ENCODE assay signal across 8 cellular contexts in genomic region chr5:110738503-110738811, GRCh38. TPM values are rescaled to one million over a fixed set of nuclear protein-coding genes. Genes with fewer than 3 reads are reported as not detected.
A peak's percentile ranks its signal among the peaks of the same experiment; 100 is the strongest.
DNase-seq lines count a peak whose midpoint lies in the region; ATAC-seq and TF ChIP-seq lines count a peak whose summit lies in the region.

No MANE protein-coding gene starts in this region.

- peak overlapping the region; percentile 51; the same call in 1 of the 2 replicates for H3K27ac Mint-ChIP-seq in GM23338
- H3K27ac Mint-ChIP-seq in dendritic cell treated with granulocyte-macrophage colony-stimulating factor and Interleukin-4, amounts not matched to agents 40 ng/mL and 50 ng/mL, for 4 days: peak overlapping the region; percentile 95

- no peaks in the 10 kb centered on the region for H3K9me2 ChIP-seq in GM23338 (ENCODE audit: insufficient read depth)
- H3K9me2 ChIP-seq in Karpas-422 (replicated peaks; ENCODE audit: insufficient read depth, low read length): no peaks in the 10 kb centered on the region

- H3K79me2 ChIP-seq in GM23338 (replicated peaks; ENCODE audit: insufficient read depth) (peaks cover 10% of the 10 kb centered on the region; the same call in 1 of the 2 replicates), Karpas-422 (ENCODE audit: low read length) (peaks cover 42% of the 10 kb centered on the region)

- no peak for TF ChIP-seq CTCF in GM23338 (conservative IDR thresholded peaks at IDR 0.05; ENCODE audit: low read depth in 2 of 2)

- H3K4me3 Mint-ChIP-seq in GM23338: peak overlapping the region; percentile 96
- peak overlapping the region; percentile 96 for H3K4me3 Mint-ChIP-seq in dendritic cell treated with granulocyte-macrophage colony-stimulating factor and Interleukin-4, amounts not matched to agents 40 ng/mL and 50 ng/mL, for 4 days

- H3K9me3 ChIP-seq in Karpas-422 (ENCODE audit: low read length) (no peaks in the 10 kb centered on the region), mucosa of rectum (ENCODE audit: control insufficient read depth in 2 of 2, low read length in 2 of 2) (no peaks in the 10 kb centered on the region)

- peaks cover 2% of the 10 kb centered on the region for H3K27me3 Mint-ChIP-seq in GM23338 (ENCODE audit: insufficient read depth, low read depth, poor library complexity)
- H3K27me3 Mint-ChIP-seq in dendritic cell treated with granulocyte-macrophage colony-stimulating factor and Interleukin-4, amounts not matched to agents 40 ng/mL and 50 ng/mL, for 4 days: peaks cover 7% of the 10 kb centered on the region

- no peaks in the 10 kb centered on the region for H3K27me3 ChIP-seq in GM23338 (ENCODE audit: insufficient read depth)
- no peaks in the 10 kb centered on the region for H3K27me3 ChIP-seq in Karpas-422 (ENCODE audit: low read length)
- no peaks in the 10 kb centered on the region for H3K27me3 ChIP-seq in mucosa of rectum (ENCODE audit: control insufficient read depth in 2 of 2, insufficient read depth in 2 of 2, low read length in 2 of 2)

- DNase-seq in DMS53 (lab: John Stamatoyannopoulos, UW) (peak; percentile 86), DMS53 treated with DMSO at 0.1 percent for 48 hours (lab: John Stamatoyannopoulos, UW; ENCODE audit: unreplicated experiment) (no peak), GM23338 (ENCODE audit: low spot score) (no peak), Karpas-422 (no peak), NK-92 (lab: John Stamatoyannopoulos, UW; ENCODE audit: unreplicated experiment) (no peak), NCI-H226 (no peak)

- no peak overlapping the region for H3K27ac ChIP-seq in GM23338 (ENCODE audit: low read depth)
- no peak overlapping the region for H3K27ac ChIP-seq in Karpas-422 (ENCODE audit: low read length)
- H3K27ac ChIP-seq in mucosa of rectum (ENCODE audit: low read depth in 2 of 2, low read length in 2 of 2): peak overlapping the region; percentile 87 to 93

- H3K4me3 ChIP-seq in GM23338 (peak overlapping the region; percentile 97), Karpas-422 (ENCODE audit: low read length) (peak overlapping the region; percentile 99), mucosa of rectum (ENCODE audit: low read length in 2 of 2) (peak overlapping the region; percentile 98 to 99)

- peaks cover 6% of the 10 kb centered on the region for H3K4me1 Mint-ChIP-seq in GM23338
- H3K4me1 Mint-ChIP-seq in dendritic cell treated with granulocyte-macrophage colony-stimulating factor and Interleukin-4, amounts not matched to agents 40 ng/mL and 50 ng/mL, for 4 days (ENCODE audit: low read depth): peaks cover 33% of the 10 kb centered on the region

- H3K36me3 Mint-ChIP-seq in GM23338 (ENCODE audit: low read depth): no peaks in the 10 kb centered on the region
- H3K36me3 Mint-ChIP-seq in dendritic cell treated with granulocyte-macrophage colony-stimulating factor and Interleukin-4, amounts not matched to agents 40 ng/mL and 50 ng/mL, for 4 days (ENCODE audit: low read depth): peaks cover 13% of the 10 kb centered on the region

- H3K9me3 Mint-ChIP-seq in GM23338: no peaks in the 10 kb centered on the region
- H3K9me3 Mint-ChIP-seq in dendritic cell treated with granulocyte-macrophage colony-stimulating factor and Interleukin-4, amounts not matched to agents 40 ng/mL and 50 ng/mL, for 4 days: no peaks in the 10 kb centered on the region

- H3K4me1 ChIP-seq in GM23338 (ENCODE audit: insufficient read depth): peaks cover 12% of the 10 kb centered on the region; the same call in 1 of the 2 replicates
- peaks cover 44% of the 10 kb centered on the region for H3K4me1 ChIP-seq in Karpas-422 (ENCODE audit: low read length)
- H3K4me1 ChIP-seq in mucosa of rectum (ENCODE audit: control insufficient read depth in 2 of 2, insufficient read depth in 2 of 2, low read length in 2 of 2): peaks cover 3 to 10% of the 10 kb centered on the region in 2 donors

- H3F3A ChIP-seq in GM23338 (replicated peaks; ENCODE audit: low read depth): no peaks in the 10 kb centered on the region

- H3K36me3 ChIP-seq in GM23338 (ENCODE audit: insufficient read depth) (no peaks in the 10 kb centered on the region), Karpas-422 (ENCODE audit: insufficient read depth, low read length) (peaks cover 5% of the 10 kb centered on the region; the same call in 1 of the 2 replicates), mucosa of rectum (ENCODE audit: control insufficient read depth in 2 of 2, insufficient read depth in 2 of 2, low read length in 2 of 2) (no peaks in the 10 kb centered on the region)

- H2AFZ ChIP-seq in GM23338 (peak overlapping the region; percentile 99), Karpas-422 (ENCODE audit: low read length) (peak overlapping the region; percentile 89)

- ATAC-seq in GM23338: peak; percentile 60

- H3K4me2 ChIP-seq in GM23338: peak overlapping the region; percentile 90
- H3K4me2 ChIP-seq in Karpas-422 (ENCODE audit: low read depth, low read length, poor library complexity, severe bottlenecking): peak overlapping the region; percentile 99

- intact Hi-C loops in dendritic cell treated with granulocyte-macrophage colony-stimulating factor and Interleukin-4, amounts not matched to agents 40 ng/mL and 50 ng/mL, for 4 days (cut with micrococcal nuclease): loop anchor here (2.0 to 5.0 kb wide), 3 partner anchors 354 to 1424 kb away; partner anchors contain the start of genes PJA2 and WDR36

- H3K9ac ChIP-seq in Karpas-422 (ENCODE audit: low read length): peak overlapping the region; percentile 98
- H3K9ac ChIP-seq in mucosa of rectum (ENCODE audit: low read depth in 1 of 2, low read length in 2 of 2): peak overlapping the region; percentile 79 to 91

- H4K20me1 ChIP-seq in GM23338 (replicated peaks; ENCODE audit: insufficient read depth) (no peaks in the 10 kb centered on the region), Karpas-422 (ENCODE audit: insufficient read depth, low read depth, low read length) (no peaks in the 10 kb centered on the region)

TF ChIP-seq in GM23338, 12 proteins besides CTCF, POLR2A, EP300 and RAD21:
- TF ChIP-seq STAT1 (IDR thresholded peaks at IDR 0.05; ENCODE audit: unreplicated experiment): no peak
- TF ChIP-seq CREB1 (CRISPR knock-in tag; IDR thresholded peaks at IDR 0.05; ENCODE audit: low read depth): no peak
- TF ChIP-seq EZH2 (IDR thresholded peaks at IDR 0.05; ENCODE audit: low read depth, unreplicated experiment): no peak
- TF ChIP-seq ZNF331 (CRISPR knock-in tag; IDR thresholded peaks at IDR 0.05; ENCODE audit: low read depth): no peak
- TF ChIP-seq POLR2AphosphoS5 (IDR thresholded peaks at IDR 0.05; ENCODE audit: low read depth): no peak
- no peak for TF ChIP-seq NANOG (IDR thresholded peaks at IDR 0.05; ENCODE audit: borderline replicate concordance)
- no peak for TF ChIP-seq ZNF114 (CRISPR knock-in tag; IDR thresholded peaks at IDR 0.05)
- no peak for TF ChIP-seq EZH2phosphoT487 (IDR thresholded peaks at IDR 0.05; ENCODE audit: unreplicated experiment)

RNA-seq across cellular contexts. Expression of gene SLC25A46, which starts 0.3 kb away (rescaled TPM):
- 30.3 and 33.1 TPM in 2 replicates for total RNA-seq in GM23338 (2014; rRNA removed; shearing (Covaris generic))
- 12.5 and 14.1 TPM in 2 replicates for polyA plus RNA-seq in GM23338 (2016; fragmentation: Nextera tagmentation; extraction: Ambion mirVana)
- total RNA-seq in Karpas-422 (2014; rRNA removed; shearing (Covaris generic); ENCODE audit: low replicate concordance): 64.9 and 121 TPM in 2 replicates

RNA-seq across cellular contexts. Expression of gene TMEM232, which starts 12.0 kb away (rescaled TPM):
- 1.3 and 4.4 TPM in 2 replicates for total RNA-seq in GM23338 (2014; rRNA removed; shearing (Covaris generic))
- polyA plus RNA-seq in GM23338 (2016; fragmentation: Nextera tagmentation; extraction: Ambion mirVana): 1.8 and 1.9 TPM in 2 replicates
- total RNA-seq in Karpas-422 (2014; rRNA removed; shearing (Covaris generic); ENCODE audit: low replicate concordance): 4.2 and 4.3 TPM in 2 replicates

Comparison
In these comparisons a context has a peak if more than half of its experiments do, and no peak if none do; other contexts are left out.
1. H3K27ac ChIP-seq: peak in mucosa of rectum (2 of 2); none in GM23338 (single experiment) and Karpas-422 (single experiment).
2. Peak in every context shown above with its lines, with median percentiles within 50 percentile points of each other: H3K4me3 ChIP-seq.